ENCODE assay signal across 2 cellular contexts in genomic region chr12:125192690-125193221, GRCh38.
TF ChIP-seq lines count a peak whose summit lies in the region.

No MANE protein-coding gene starts in this region.

TF ChIP-seq in GM23338, 12 proteins besides CTCF, POLR2A, EP300 and RAD21:
- TF ChIP-seq EZH2phosphoT487 (IDR thresholded peaks at IDR 0.05; ENCODE audit: unreplicated experiment) = no peak
- TF ChIP-seq REST (IDR thresholded peaks at IDR 0.05; ENCODE audit: unreplicated experiment) = peak; percentile 30
- peak; percentile 54 for TF ChIP-seq POLR2AphosphoS5 (IDR thresholded peaks at IDR 0.05; ENCODE audit: low read depth)

TF ChIP-seq in H1, 55 proteins besides CTCF, POLR2A, EP300 and RAD21:
- TF ChIP-seq TAF1 (IDR thresholded peaks at IDR 0.05; ENCODE audit: low read depth, low read length) (no peak), KDM1A (IDR thresholded peaks at IDR 0.05; ENCODE audit: borderline replicate concordance, low read length) (peak; percentile 98), HDAC6 (IDR thresholded peaks at IDR 0.05; ENCODE audit: low read depth, low read length) (no peak), HDAC2 (IDR thresholded peaks at IDR 0.05; ENCODE audit: borderline replicate concordance in 1 of 2, low read depth in 2 of 2, low read length in 2 of 2) (peak in 1 of 2 experiments; percentile 72; a peak in 1 of 4 replicates), NRF1 (IDR thresholded peaks at IDR 0.05; ENCODE audit: low read depth, low read length) (no peak), CBX8 (IDR thresholded peaks at IDR 0.05; ENCODE audit: borderline replicate concordance, low read depth, low read length) (no peak), KDM5A (IDR thresholded peaks at IDR 0.05; ENCODE audit: low read length) (no peak), MAX (IDR thresholded peaks at IDR 0.05) (peak; percentile 64; the same call in 1 of the 2 replicates), RFX5 (IDR thresholded peaks at IDR 0.05; ENCODE audit: borderline replicate concordance, low read depth, low read length) (no peak), SAP30 (IDR thresholded peaks at IDR 0.05; ENCODE audit: insufficient read depth, insufficient replicate concordance, low read length) (peak; percentile 21), TBP (IDR thresholded peaks at IDR 0.05; ENCODE audit: low read depth, low read length) (no peak), CTBP2 (IDR thresholded peaks at IDR 0.05; ENCODE audit: borderline replicate concordance, insufficient read depth, insufficient read length, low read length) (no peak), ZNF274 (IDR thresholded peaks at IDR 0.05; ENCODE audit: borderline replicate concordance, extremely low read depth, low read length) (no peak), SIX5 (IDR thresholded peaks at IDR 0.05; ENCODE audit: low read depth, low read length) (no peak), SIN3A (conservative IDR thresholded peaks at IDR 0.05 in 1 of 2, IDR thresholded peaks at IDR 0.05 in 1 of 2; ENCODE audit: low read depth in 1 of 2, low read length in 2 of 2) (0 out of 4 replicates have a peak, but pooled peaks of 1 of the 2 experiments have one; percentile 38)
